ENCODE assay signal across 8 cellular contexts in the genomic region with DNA sequence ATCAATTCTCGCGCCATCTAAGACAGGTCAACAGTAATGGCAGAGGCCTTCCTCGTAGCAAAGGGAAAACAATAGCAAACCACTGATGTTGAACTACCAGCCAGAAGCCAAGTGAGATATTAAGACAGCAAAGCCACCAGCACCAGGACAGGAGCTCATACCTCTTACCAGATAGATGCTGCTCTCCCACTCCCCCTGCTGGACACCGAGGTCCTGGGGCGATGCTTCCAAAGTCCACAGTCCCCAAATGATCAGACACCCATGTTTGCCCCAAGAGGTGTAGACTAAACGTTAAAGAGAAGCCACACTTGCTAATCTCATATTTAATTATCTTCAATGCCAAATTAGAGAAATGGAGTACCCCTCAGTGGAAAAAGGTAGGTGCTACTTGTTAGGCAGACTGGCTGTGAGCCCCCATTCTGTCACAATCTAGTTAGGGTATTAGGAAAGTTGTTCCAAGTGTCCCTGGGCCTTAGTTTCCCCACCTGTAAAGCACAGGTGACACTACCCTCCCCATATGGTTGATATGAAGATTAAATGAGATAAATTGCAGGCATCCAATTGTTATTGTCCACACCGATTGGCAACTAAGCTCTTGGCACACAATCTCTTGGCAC. TPM values are rescaled to one million over a fixed set of nuclear protein-coding genes. Genes with fewer than 3 reads are reported as not detected.
DNase-seq lines count a peak whose midpoint lies in the region; ATAC-seq and TF ChIP-seq lines count a peak whose summit lies in the region.

No MANE protein-coding gene starts in this region.

- peak; percentile 49 for DNase-seq in HCEC 1CT
- peak; percentile 22 for DNase-seq in NCI-H1105 (lab: John Stamatoyannopoulos, UW)
- peak; percentile 11 to 55 (median 46) for DNase-seq in activated CD4-positive, CD25-positive, alpha-beta regulatory T cell (lab: John Stamatoyannopoulos, UW)
- DNase-seq in central memory CD8-positive, alpha-beta T cell (ENCODE audit: low spot score in 2 of 2), result peak; percentile 45 to 48
- DNase-seq in right lobe of liver, result peak; percentile 67 to 78 (median 72)
- peak; percentile 37 to 38 for DNase-seq in stimulated activated CD8-positive, alpha-beta memory T cell treated with anti-CD3 and anti-CD28 coated beads, Interleukin-15, amount 100 ng/mL, for 48 hours (ENCODE audit: low read depth in 2 of 2)
- no peak for DNase-seq in dedifferentiated amniotic fluid mesenchymal stem cell (ENCODE audit: extremely low spot score)

- H3K4me3 ChIP-seq in right lobe of liver, result no peak overlapping the region

- intact Hi-C loops in right lobe of liver (cut with DNase I), result loop anchor here in 1 of 2 donors (10.0 kb wide), 1 partner anchor 228 kb away; no protein-coding TSS in a partner anchor

- no peaks in the 10 kb centered on the region for H3K36me3 Mint-ChIP-seq in central memory CD8-positive, alpha-beta T cell (ENCODE audit: insufficient read depth)

- no peaks in the 10 kb centered on the region for H3K9me3 Mint-ChIP-seq in central memory CD8-positive, alpha-beta T cell

- no peak for TF ChIP-seq POLR2A in right lobe of liver (IDR thresholded peaks at IDR 0.05)

- H3K27me3 Mint-ChIP-seq in central memory CD8-positive, alpha-beta T cell, result peaks cover 13% of the 10 kb centered on the region

- TF ChIP-seq CTCF in GM12801 (IDR thresholded peaks at IDR 0.05; ENCODE audit: extremely low read depth, insufficient read length), result peak; percentile 82
- TF ChIP-seq CTCF in right lobe of liver (IDR thresholded peaks at IDR 0.05), result peak; percentile 66 to 87 (median 79)

- no peaks in the 10 kb centered on the region for H3K9me3 ChIP-seq in right lobe of liver

- peaks cover 0 to 11% (median 3%) of the 10 kb centered on the region in 4 donors for H3K4me1 ChIP-seq in right lobe of liver

- no peaks in the 10 kb centered on the region for H3K36me3 ChIP-seq in right lobe of liver

- no peak overlapping the region for H3K27ac Mint-ChIP-seq in central memory CD8-positive, alpha-beta T cell (ENCODE audit: low read depth)

- H3K4me3 Mint-ChIP-seq in central memory CD8-positive, alpha-beta T cell, result no peak overlapping the region

- no peaks in the 10 kb centered on the region for H3K27me3 ChIP-seq in right lobe of liver

- peak; percentile 40 for ATAC-seq in central memory CD8-positive, alpha-beta T cell (replicated peaks; ENCODE audit: extremely low read depth, poor library complexity, severe bottlenecking)
- ATAC-seq in right lobe of liver, result peak; percentile 86 to 95 (median 92)

- H3K4me1 Mint-ChIP-seq in central memory CD8-positive, alpha-beta T cell, result no peaks in the 10 kb centered on the region

- H3K27ac ChIP-seq in right lobe of liver, result no peak overlapping the region

- 45% methylated on average over 7 of the region's 7 CpGs for WGBS in right lobe of liver (ENCODE audit: insufficient coverage, low coverage, low lambda C conversion rate, missing lambda C conversion rate)

RNA-seq across cellular contexts. Expression of a gene that starts 39.9 kb away (rescaled TPM):
- 100 to 1,000 TPM in 3 of 6 experiments, 10 to 100 TPM in 3; 25.9 to 180 (median 102) TPM for total RNA-seq in right lobe of liver

RNA-seq across cellular contexts. Expression of a gene that starts 55.7 kb away (rescaled TPM):
- 1 to 10 TPM in 1 of 6 experiments, under 1 TPM in 1, not detected in 4; 0.80 to 1.9 TPM for total RNA-seq in right lobe of liver
